36 cellular contexts compared by ENCODE assay signal in the genomic region with DNA sequence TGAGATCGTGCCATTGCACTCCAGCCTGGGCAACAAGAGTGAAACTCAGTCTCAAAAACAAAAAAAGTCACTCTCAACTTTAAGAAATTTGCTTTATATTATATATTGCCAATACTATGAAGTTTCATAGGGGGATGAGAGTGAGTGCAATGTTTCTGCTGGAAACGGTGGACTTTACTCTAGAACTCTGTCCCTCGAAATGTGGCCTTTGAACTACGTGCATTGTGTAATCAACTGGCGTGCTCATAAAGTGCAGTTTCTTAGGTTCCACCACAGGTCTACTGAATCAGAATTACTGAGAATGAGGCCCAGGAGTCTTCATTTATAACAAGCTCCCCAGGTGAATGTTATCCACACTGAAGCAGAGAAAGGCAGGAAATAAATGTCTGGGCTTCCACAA. TPM values are rescaled to one million over a fixed set of nuclear protein-coding genes. Genes with fewer than 3 reads are reported as not detected.
"Had no signal": no experiment of that assay in that cellular context is flagged by ENCODE, and none has a peak within 500 bp of the region (broad histone marks: within the 10 kb centered on the region; RNA-seq: fewer than 3 reads in every experiment).

No MANE protein-coding gene starts in this region.

- H3K4me3 Mint-ChIP-seq: activated B cell treated with CpG ODN at 0.5 μM for 24 hours; activated CD8-positive, alpha-beta T cell treated with anti-CD3 and anti-CD28 coated beads for 36 hours; activated naive CD4-positive, alpha-beta T cell treated with anti-CD3 and anti-CD28 coated beads for 36 hours; activated naive CD4-positive, alpha-beta T cell treated with anti-CD3 and anti-CD28 coated beads, Interleukin-2, amount 50 U/mL, for 24 hours; activated naive CD8-positive, alpha-beta T cell treated with anti-CD3 and anti-CD28 coated beads for 36 hours; activated naive CD8-positive, alpha-beta T cell treated with anti-CD3 and anti-CD28 coated beads, Interleukin-2, amount 50 U/mL, for 24 hours; activated T-cell treated with anti-CD3 and anti-CD28 coated beads, Interleukin-2, amount 50 U/mL, for 4 hours; activated T-helper 17 cell treated with anti-CD3 and anti-CD28 coated beads, Interleukin-2, amount 50 U/mL, for 72 hours; effector memory CD8-positive, alpha-beta T cell had no signal

- FAIRE-seq: colon, TTC549 had no signal

- H3K36me3 Mint-ChIP-seq: activated naive CD4-positive, alpha-beta T cell treated with anti-CD3 and anti-CD28 coated beads, Interleukin-2, amount 50 U/mL, for 24 hours; activated naive CD8-positive, alpha-beta T cell treated with anti-CD3 and anti-CD28 coated beads for 36 hours had no signal

- DNase-seq: activated B cell treated with CpG ODN at 0.5 μM for 24 hours; activated CD4-positive, alpha-beta T cell treated with anti-CD3 and anti-CD28 coated beads for 48 hours; activated CD4-positive, alpha-beta T cell treated with anti-CD3 and anti-CD28 coated beads, Interleukin-2, amount 50 U/mL, for 1 hour; activated CD4-positive, alpha-beta T cell treated with anti-CD3 and anti-CD28 coated beads, Interleukin-2, amount 50 U/mL, for 48 hours; activated CD8-positive, alpha-beta memory T cell treated with anti-CD3 and anti-CD28 coated beads for 24 hours; activated CD8-positive, alpha-beta T cell treated with anti-CD3 and anti-CD28 coated beads for 36 hours; activated effector memory CD4-positive, alpha-beta T cell treated with anti-CD3 and anti-CD28 coated beads, Interleukin-2, amount 50 U/mL, for 16 hours; activated naive CD4-positive, alpha-beta T cell treated with anti-CD3 and anti-CD28 coated beads for 36 hours; activated naive CD8-positive, alpha-beta T cell treated with anti-CD3 and anti-CD28 coated beads for 36 hours; activated naive CD8-positive, alpha-beta T cell treated with anti-CD3 and anti-CD28 coated beads, Interleukin-2, amount 50 U/mL, for 24 hours; activated T-cell treated with anti-CD3 and anti-CD28 coated beads, Interleukin-2, amount 50 U/mL, for 4 hours; adrenal gland; amygdala; aorta; body of pancreas; caudate nucleus; cortex of kidney; dermis blood vessel endothelial cell; effector CD4-positive, alpha-beta T cell; effector memory CD8-positive, alpha-beta T cell; erythroblast; esophagus squamous epithelium; foreskin melanocyte; T-helper 2 cell; WERI-Rb-1 had no signal

- H3K27ac ChIP-seq: adrenal gland, body of pancreas, esophagus squamous epithelium, gastroesophageal sphincter, WERI-Rb-1 had no signal

- H3K27me3 Mint-ChIP-seq: activated B cell treated with CpG ODN at 0.5 μM for 24 hours; activated CD8-positive, alpha-beta T cell treated with anti-CD3 and anti-CD28 coated beads for 36 hours; activated naive CD8-positive, alpha-beta T cell treated with anti-CD3 and anti-CD28 coated beads for 36 hours; activated naive CD8-positive, alpha-beta T cell treated with anti-CD3 and anti-CD28 coated beads, Interleukin-2, amount 50 U/mL, for 24 hours; activated T-helper 17 cell treated with anti-CD3 and anti-CD28 coated beads, Interleukin-2, amount 50 U/mL, for 72 hours had no signal

- H3K9me3 Mint-ChIP-seq: activated CD8-positive, alpha-beta T cell treated with anti-CD3 and anti-CD28 coated beads for 36 hours; activated naive CD4-positive, alpha-beta T cell treated with anti-CD3 and anti-CD28 coated beads for 36 hours; activated naive CD4-positive, alpha-beta T cell treated with anti-CD3 and anti-CD28 coated beads, Interleukin-2, amount 50 U/mL, for 24 hours; activated naive CD8-positive, alpha-beta T cell treated with anti-CD3 and anti-CD28 coated beads for 36 hours; activated naive CD8-positive, alpha-beta T cell treated with anti-CD3 and anti-CD28 coated beads, Interleukin-2, amount 50 U/mL, for 24 hours; activated T-cell treated with anti-CD3 and anti-CD28 coated beads, Interleukin-2, amount 50 U/mL, for 4 hours; activated T-helper 17 cell treated with anti-CD3 and anti-CD28 coated beads, Interleukin-2, amount 50 U/mL, for 72 hours; effector memory CD8-positive, alpha-beta T cell had no signal

- ATAC-seq: activated CD4-positive, CD25-positive, alpha-beta regulatory T cell treated with anti-CD3 and anti-CD28 coated beads, Interleukin-2, amount 50 U/mL, for 24 hours; activated CD8-positive, alpha-beta T cell treated with anti-CD3 and anti-CD28 coated beads for 36 hours; activated naive CD8-positive, alpha-beta T cell treated with anti-CD3 and anti-CD28 coated beads, Interleukin-2, amount 50 U/mL, for 24 hours; activated T-cell treated with anti-CD3 and anti-CD28 coated beads, Interleukin-2, amount 50 U/mL, for 4 hours; activated T-helper 17 cell treated with anti-CD3 and anti-CD28 coated beads, Interleukin-2, amount 50 U/mL, for 72 hours; body of pancreas; effector memory CD8-positive, alpha-beta T cell; gastroesophageal sphincter had no signal

- H3K4me3 ChIP-seq: adrenal gland, body of pancreas, esophagus squamous epithelium, gastroesophageal sphincter had no signal

- H3K9me3 ChIP-seq: adrenal gland, body of pancreas, esophagus squamous epithelium, gastroesophageal sphincter had no signal

- H3K27ac Mint-ChIP-seq: activated B cell treated with CpG ODN at 0.5 μM for 24 hours; activated CD8-positive, alpha-beta T cell treated with anti-CD3 and anti-CD28 coated beads for 36 hours; activated naive CD4-positive, alpha-beta T cell treated with anti-CD3 and anti-CD28 coated beads for 36 hours; activated naive CD4-positive, alpha-beta T cell treated with anti-CD3 and anti-CD28 coated beads, Interleukin-2, amount 50 U/mL, for 24 hours; activated naive CD8-positive, alpha-beta T cell treated with anti-CD3 and anti-CD28 coated beads for 36 hours; activated naive CD8-positive, alpha-beta T cell treated with anti-CD3 and anti-CD28 coated beads, Interleukin-2, amount 50 U/mL, for 24 hours; activated T-helper 17 cell treated with anti-CD3 and anti-CD28 coated beads, Interleukin-2, amount 50 U/mL, for 72 hours; effector memory CD8-positive, alpha-beta T cell had no signal

- H3K27me3 ChIP-seq: adrenal gland, body of pancreas, gastroesophageal sphincter had no signal

- H3K36me3 ChIP-seq: adrenal gland, esophagus squamous epithelium, gastroesophageal sphincter, WERI-Rb-1 had no signal

- H3K4me1 Mint-ChIP-seq: activated B cell treated with CpG ODN at 0.5 μM for 24 hours; activated naive CD4-positive, alpha-beta T cell treated with anti-CD3 and anti-CD28 coated beads, Interleukin-2, amount 50 U/mL, for 24 hours; activated naive CD8-positive, alpha-beta T cell treated with anti-CD3 and anti-CD28 coated beads for 36 hours; activated naive CD8-positive, alpha-beta T cell treated with anti-CD3 and anti-CD28 coated beads, Interleukin-2, amount 50 U/mL, for 24 hours; activated T-helper 17 cell treated with anti-CD3 and anti-CD28 coated beads, Interleukin-2, amount 50 U/mL, for 72 hours had no signal

- H3K4me1 ChIP-seq: adrenal gland, body of pancreas, esophagus squamous epithelium, gastroesophageal sphincter had no signal

RNA-seq across cellular contexts. Expression of gene OR2K2, which starts 24.1 kb away (rescaled TPM):
- total RNA-seq: activated B cell treated with CpG ODN at 0.5 μM for 24 hours; activated CD8-positive, alpha-beta T cell treated with anti-CD3 and anti-CD28 coated beads for 36 hours; activated naive CD4-positive, alpha-beta T cell treated with anti-CD3 and anti-CD28 coated beads for 36 hours; activated naive CD8-positive, alpha-beta T cell treated with anti-CD3 and anti-CD28 coated beads for 36 hours; activated T-cell treated with anti-CD3 and anti-CD28 coated beads, Interleukin-2, amount 50 U/mL, for 4 hours; activated T-helper 17 cell treated with anti-CD3 and anti-CD28 coated beads, Interleukin-2, amount 50 U/mL, for 72 hours; adrenal gland; aorta; body of pancreas; chondrocyte; dermis blood vessel endothelial cell; esophagus squamous epithelium; fibroblast of lung; fibroblast of villous mesenchyme; gastroesophageal sphincter; glomerular endothelial cell; T-helper 1 cell treated with Interleukin-12 subunit alpha and Interleukin-12 subunit beta and Interleukin-4 antibody, amounts not matched to agents 30 ng/mL and 1 ng/mL, for 36 hours had no signal
- polyA plus RNA-seq: adrenal gland, aorta, fibroblast of lung had no signal
